In genomic region chr3:129429597-129429996, GRCh38 we compare ENCODE assay signal across 1 cellular context.
TF ChIP-seq lines count a peak whose summit lies in the region.

No MANE protein-coding gene starts in this region.

TF ChIP-seq in HepG2, 621 proteins besides CTCF, POLR2A, EP300 and RAD21:
- TF ChIP-seq ZNF367 (CRISPR knock-in tag; IDR thresholded peaks at IDR 0.05; ENCODE audit: borderline replicate concordance) (no peak), AGO2 (optimal IDR thresholded peaks at IDR 0.05; ENCODE audit: low read depth, low read length) (peak; percentile 75), KLF13 (CRISPR knock-in tag; IDR thresholded peaks at IDR 0.05) (no peak)
